ENCODE assay signal across 1 cellular context in the genomic region with DNA sequence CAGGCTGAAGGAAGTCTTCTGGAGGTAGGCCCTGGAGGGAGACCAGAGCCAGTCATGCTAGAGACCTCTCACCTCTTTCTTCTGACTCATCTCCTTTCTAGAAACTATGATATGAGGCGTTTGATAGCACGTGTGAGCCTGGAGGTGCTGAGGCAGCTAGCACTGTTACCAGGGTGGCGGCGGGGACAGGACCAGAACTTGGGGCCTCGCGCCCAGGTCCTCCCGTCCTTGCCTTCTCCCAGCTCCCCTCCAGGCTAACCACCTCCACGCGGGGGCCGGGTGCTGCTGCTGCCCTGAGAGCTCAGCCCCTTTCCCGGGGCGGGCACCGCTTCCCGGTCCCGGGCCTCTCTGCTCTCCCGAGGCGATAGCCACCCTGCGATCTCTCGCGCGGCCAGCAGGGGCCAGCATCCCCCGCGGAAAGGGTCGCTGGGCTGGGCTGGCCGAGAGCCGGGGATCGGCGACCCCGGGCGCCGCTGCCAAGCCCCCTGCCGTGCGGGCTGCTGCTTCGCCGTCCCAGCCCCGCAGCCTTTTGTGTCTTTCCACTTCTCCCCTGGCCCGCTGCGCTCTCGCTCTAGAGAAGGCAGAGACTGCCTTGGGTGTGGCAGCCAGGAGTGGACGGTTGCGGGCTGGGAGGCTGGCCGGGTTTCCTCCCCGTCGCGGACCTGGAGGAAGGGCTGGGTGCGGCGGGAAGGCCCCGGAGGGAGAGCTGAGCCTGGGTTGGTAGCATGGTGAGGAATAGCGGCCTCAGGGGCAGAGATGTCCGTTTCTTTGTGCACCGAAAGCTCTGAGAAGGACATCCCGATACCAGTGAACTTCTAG.
TF ChIP-seq lines count a peak whose summit lies in the region.

No MANE protein-coding gene starts in this region.

TF ChIP-seq in A549, 52 proteins besides CTCF, POLR2A, EP300 and RAD21 (continued from another document):
- TF ChIP-seq, protein P1, sequence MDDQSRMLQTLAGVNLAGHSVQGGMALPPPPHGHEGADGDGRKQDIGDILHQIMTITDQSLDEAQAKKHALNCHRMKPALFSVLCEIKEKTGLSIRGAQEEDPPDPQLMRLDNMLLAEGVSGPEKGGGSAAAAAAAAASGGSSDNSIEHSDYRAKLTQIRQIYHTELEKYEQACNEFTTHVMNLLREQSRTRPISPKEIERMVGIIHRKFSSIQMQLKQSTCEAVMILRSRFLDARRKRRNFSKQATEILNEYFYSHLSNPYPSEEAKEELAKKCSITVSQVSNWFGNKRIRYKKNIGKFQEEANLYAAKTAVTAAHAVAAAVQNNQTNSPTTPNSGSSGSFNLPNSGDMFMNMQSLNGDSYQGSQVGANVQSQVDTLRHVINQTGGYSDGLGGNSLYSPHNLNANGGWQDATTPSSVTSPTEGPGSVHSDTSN (IDR thresholded peaks at IDR 0.05) = no peak
- TF ChIP-seq POLR2AphosphoS2 (conservative IDR thresholded peaks at IDR 0.05; ENCODE audit: low read length) = no peak
- TF ChIP-seq PHF8 (IDR thresholded peaks at IDR 0.05; ENCODE audit: borderline replicate concordance, low read depth) = no peak; the same call in 1 of the 2 replicates
- no peak for TF ChIP-seq ZC3H11A (IDR thresholded peaks at IDR 0.05)
- TF ChIP-seq HEYL (CRISPR knock-in tag; IDR thresholded peaks at IDR 0.05) = no peak
- TF ChIP-seq FOXS1 (CRISPR knock-in tag; IDR thresholded peaks at IDR 0.05) = no peak
- no peak for TF ChIP-seq NFE2L2 (conservative IDR thresholded peaks at IDR 0.05; ENCODE audit: low read length)
- TF ChIP-seq FOSB (CRISPR knock-in tag; IDR thresholded peaks at IDR 0.05) = no peak
- TF ChIP-seq, protein P2, sequence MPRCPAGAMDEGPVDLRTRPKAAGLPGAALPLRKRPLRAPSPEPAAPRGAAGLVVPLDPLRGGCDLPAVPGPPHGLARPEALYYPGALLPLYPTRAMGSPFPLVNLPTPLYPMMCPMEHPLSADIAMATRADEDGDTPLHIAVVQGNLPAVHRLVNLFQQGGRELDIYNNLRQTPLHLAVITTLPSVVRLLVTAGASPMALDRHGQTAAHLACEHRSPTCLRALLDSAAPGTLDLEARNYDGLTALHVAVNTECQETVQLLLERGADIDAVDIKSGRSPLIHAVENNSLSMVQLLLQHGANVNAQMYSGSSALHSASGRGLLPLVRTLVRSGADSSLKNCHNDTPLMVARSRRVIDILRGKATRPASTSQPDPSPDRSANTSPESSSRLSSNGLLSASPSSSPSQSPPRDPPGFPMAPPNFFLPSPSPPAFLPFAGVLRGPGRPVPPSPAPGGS (IDR thresholded peaks at IDR 0.05) = 0 out of 3 replicates have a peak, but pooled peaks have one; percentile 9
- TF ChIP-seq RCOR1 (IDR thresholded peaks at IDR 0.05; ENCODE audit: low read depth, low read length) = no peak
- TF ChIP-seq, protein P3, sequence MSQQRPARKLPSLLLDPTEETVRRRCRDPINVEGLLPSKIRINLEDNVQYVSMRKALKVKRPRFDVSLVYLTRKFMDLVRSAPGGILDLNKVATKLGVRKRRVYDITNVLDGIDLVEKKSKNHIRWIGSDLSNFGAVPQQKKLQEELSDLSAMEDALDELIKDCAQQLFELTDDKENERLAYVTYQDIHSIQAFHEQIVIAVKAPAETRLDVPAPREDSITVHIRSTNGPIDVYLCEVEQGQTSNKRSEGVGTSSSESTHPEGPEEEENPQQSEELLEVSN (IDR thresholded peaks at IDR 0.05; ENCODE audit: borderline replicate concordance, low read depth) = peak; percentile 64
- TF ChIP-seq, protein P4, sequence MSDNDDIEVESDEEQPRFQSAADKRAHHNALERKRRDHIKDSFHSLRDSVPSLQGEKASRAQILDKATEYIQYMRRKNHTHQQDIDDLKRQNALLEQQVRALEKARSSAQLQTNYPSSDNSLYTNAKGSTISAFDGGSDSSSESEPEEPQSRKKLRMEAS (IDR thresholded peaks at IDR 0.05) = peak; percentile 84
- TF ChIP-seq, protein P5, sequence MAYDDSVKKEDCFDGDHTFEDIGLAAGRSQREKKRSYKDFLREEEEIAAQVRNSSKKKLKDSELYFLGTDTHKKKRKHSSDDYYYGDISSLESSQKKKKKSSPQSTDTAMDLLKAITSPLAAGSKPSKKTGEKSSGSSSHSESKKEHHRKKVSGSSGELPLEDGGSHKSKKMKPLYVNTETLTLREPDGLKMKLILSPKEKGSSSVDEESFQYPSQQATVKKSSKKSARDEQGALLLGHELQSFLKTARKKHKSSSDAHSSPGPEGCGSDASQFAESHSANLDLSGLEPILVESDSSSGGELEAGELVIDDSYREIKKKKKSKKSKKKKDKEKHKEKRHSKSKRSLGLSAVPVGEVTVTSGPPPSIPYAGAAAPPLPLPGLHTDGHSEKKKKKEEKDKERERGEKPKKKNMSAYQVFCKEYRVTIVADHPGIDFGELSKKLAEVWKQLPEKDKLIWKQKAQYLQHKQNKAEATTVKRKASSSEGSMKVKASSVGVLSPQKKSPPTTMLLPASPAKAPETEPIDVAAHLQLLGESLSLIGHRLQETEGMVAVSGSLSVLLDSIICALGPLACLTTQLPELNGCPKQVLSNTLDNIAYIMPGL (CRISPR knock-in tag; IDR thresholded peaks at IDR 0.05; ENCODE audit: borderline replicate concordance) = peak; percentile 88; the same call in 1 of the 2 replicates
- no peak for TF ChIP-seq BHLHE40 (IDR thresholded peaks at IDR 0.05; ENCODE audit: low read depth, low read length)
- peak; percentile 52 for TF ChIP-seq ZFP36 (IDR thresholded peaks at IDR 0.05; ENCODE audit: borderline replicate concordance, partially characterized antibody)
- TF ChIP-seq MYC (IDR thresholded peaks at IDR 0.05; ENCODE audit: borderline replicate concordance, low read length) = peak; percentile 61; the same call in 1 of the 2 replicates
- peak; percentile 35 to 82; a peak in 4 of 5 replicates for TF ChIP-seq JUN (IDR thresholded peaks at IDR 0.05)
- no peak for TF ChIP-seq EHF (CRISPR knock-in tag; IDR thresholded peaks at IDR 0.05)
- TF ChIP-seq RNF2 (IDR thresholded peaks at IDR 0.05; ENCODE audit: borderline replicate concordance, low read depth) = no peak
- TF ChIP-seq TP53 (CRISPR knock-in tag; IDR thresholded peaks at IDR 0.05) = no peak
- TF ChIP-seq HOXB13 (CRISPR knock-in tag; IDR thresholded peaks at IDR 0.05; ENCODE audit: low read depth) = peak; percentile 34; the same call in 1 of the 2 replicates
- no peak for TF ChIP-seq KDM1A (IDR thresholded peaks at IDR 0.05; ENCODE audit: low read depth)
- TF ChIP-seq MAZ (IDR thresholded peaks at IDR 0.05; ENCODE audit: borderline replicate concordance, low read depth, low read length) = no peak
- no peak for TF ChIP-seq EHMT2 (IDR thresholded peaks at IDR 0.05; ENCODE audit: low read depth)
- TF ChIP-seq, protein P6, sequence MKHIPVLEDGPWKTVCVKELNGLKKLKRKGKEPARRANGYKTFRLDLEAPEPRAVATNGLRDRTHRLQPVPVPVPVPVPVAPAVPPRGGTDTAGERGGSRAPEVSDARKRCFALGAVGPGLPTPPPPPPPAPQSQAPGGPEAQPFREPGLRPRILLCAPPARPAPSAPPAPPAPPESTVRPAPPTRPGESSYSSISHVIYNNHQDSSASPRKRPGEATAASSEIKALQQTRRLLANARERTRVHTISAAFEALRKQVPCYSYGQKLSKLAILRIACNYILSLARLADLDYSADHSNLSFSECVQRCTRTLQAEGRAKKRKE (CRISPR knock-in tag; IDR thresholded peaks at IDR 0.05; ENCODE audit: low read depth) = no peak
- TF ChIP-seq ZNF302 (CRISPR knock-in tag; IDR thresholded peaks at IDR 0.05) = no peak
- TF ChIP-seq CBX2 (IDR thresholded peaks at IDR 0.05; ENCODE audit: borderline replicate concordance, low read depth) = no peak
- TF ChIP-seq CEBPB (IDR thresholded peaks at IDR 0.05) = no peak
- no peak for TF ChIP-seq KDM5A (IDR thresholded peaks at IDR 0.05)
- TF ChIP-seq ESRRA (IDR thresholded peaks at IDR 0.05; ENCODE audit: borderline replicate concordance, low read length) = no peak
- TF ChIP-seq, protein P7, sequence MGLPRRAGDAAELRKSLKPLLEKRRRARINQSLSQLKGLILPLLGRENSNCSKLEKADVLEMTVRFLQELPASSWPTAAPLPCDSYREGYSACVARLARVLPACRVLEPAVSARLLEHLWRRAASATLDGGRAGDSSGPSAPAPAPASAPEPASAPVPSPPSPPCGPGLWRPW (IDR thresholded peaks at IDR 0.05) = no peak
